7 cellular contexts compared by ENCODE assay signal in genomic region chr14:21383848-21384493, GRCh38. TPM values are rescaled to one million over a fixed set of nuclear protein-coding genes. Genes with fewer than 3 reads are reported as not detected.
DNase-seq lines count a peak whose midpoint lies in the region; ATAC-seq and TF ChIP-seq lines count a peak whose summit lies in the region.

Gene SUPT16H, minus strand, starts transcription at chr14:21384019. Its CDS starts 92 bp downstream, at chr14:21383927.

- DNase-seq in NCI-H2081 (lab: John Stamatoyannopoulos, UW): peak; percentile 96 to 98
- peak; percentile 91 for DNase-seq in T1000 (lab: John Stamatoyannopoulos, UW)
- peak; percentile 99 for DNase-seq in astrocyte of the hippocampus (ENCODE audit: low read depth, low spot score)
- peak; percentile 98 for DNase-seq in hepatocyte (ENCODE audit: low spot score)
- DNase-seq in retina: peak; percentile 99

- H3K9me2 ChIP-seq in hepatocyte (replicated peaks; ENCODE audit: insufficient read depth): no peaks in the 10 kb centered on the region

- H3K79me2 ChIP-seq in hepatocyte: peaks cover 45% of the 10 kb centered on the region

- H2AFZ ChIP-seq in hepatocyte: peak within 1 kb of the TSS; percentile 63

- H4K20me1 ChIP-seq in hepatocyte (ENCODE audit: insufficient read depth, poor library complexity, severe bottlenecking): peaks cover 15% of the 10 kb centered on the region

- H3K4me1 ChIP-seq in hepatocyte (ENCODE audit: insufficient read depth): peaks cover 12% of the 10 kb centered on the region

- H3K9me3 ChIP-seq in hepatocyte (ENCODE audit: low read depth): no peaks in the 10 kb centered on the region

- H3K4me2 ChIP-seq in hepatocyte: peak within 1 kb of the TSS; percentile 86

- H3K27me3 ChIP-seq in hepatocyte: no peaks in the 10 kb centered on the region

- no peak for TF ChIP-seq CTCF in hepatocyte (IDR thresholded peaks at IDR 0.05; ENCODE audit: poor library complexity)

- peak within 1 kb of the TSS; percentile 50 for H3K4me3 ChIP-seq in hepatocyte

- under 1% methylated on average over 54 of the region's 54 CpGs for WGBS in hepatocyte (ENCODE audit: low lambda C conversion rate, missing lambda C conversion rate)

- peak within 1 kb of the TSS; percentile 98 for H3K27ac ChIP-seq in hepatocyte

- no peaks in the 10 kb centered on the region for H3K36me3 ChIP-seq in hepatocyte (replicated peaks; ENCODE audit: insufficient read depth, low read depth)

- ATAC-seq in GM18508 (IDR thresholded peaks at IDR 0.05; ENCODE audit: insufficient read depth, unreplicated experiment) (peak; percentile 67), HG03025 (IDR thresholded peaks at IDR 0.05; ENCODE audit: low FRiP score, unreplicated experiment) (peak; percentile 90)

RNA-seq across cellular contexts. Expression of gene SUPT16H, which starts in this region (rescaled TPM):
- 58.1 and 62.8 TPM in 2 replicates for total RNA-seq in hepatocyte
- polyA plus RNA-seq in hepatocyte: 44.2 and 54.6 TPM in 2 replicates

Comparison
In these comparisons a context has a peak if more than half of its experiments do, and no peak if none do; other contexts are left out.
1. Peak in every context shown above with its lines: DNase-seq, ATAC-seq, H3K4me3 ChIP-seq and H3K27ac ChIP-seq.